ENCODE assay signal across 1 cellular context in genomic region chr2:70212298-70212948, GRCh38.
TF ChIP-seq lines count a peak whose summit lies in the region.

No MANE protein-coding gene starts in this region.

TF ChIP-seq in endothelial cell of umbilical vein, 7 proteins besides CTCF, POLR2A, EP300 and RAD21:
- no peak for TF ChIP-seq GATA2 (IDR thresholded peaks at IDR 0.05; ENCODE audit: insufficient read depth, insufficient read length, low read depth, low read length)
- TF ChIP-seq MAX (IDR thresholded peaks at IDR 0.05; ENCODE audit: insufficient read depth, insufficient read length): no peak
- TF ChIP-seq MYC (IDR thresholded peaks at IDR 0.05; ENCODE audit: low read depth, low read length): no peak
- no peak for TF ChIP-seq POLR2AphosphoS5 (IDR thresholded peaks at IDR 0.05; ENCODE audit: insufficient read depth, low read depth, low read length)
- no peak for TF ChIP-seq JUN (IDR thresholded peaks at IDR 0.05; ENCODE audit: borderline replicate concordance, insufficient read depth, insufficient read length, low read depth)
- TF ChIP-seq EZH2 (IDR thresholded peaks at IDR 0.05; ENCODE audit: borderline replicate concordance, low read depth, low read length, severe bottlenecking): no peak
- no peak for TF ChIP-seq FOS (IDR thresholded peaks at IDR 0.05; ENCODE audit: borderline replicate concordance, insufficient read depth, low read length)
TF ChIP-seq in endothelial cell of umbilical vein: peak in this region for 0.
